Comparison of ENCODE assay signal across 8 cellular contexts in the genomic region with DNA sequence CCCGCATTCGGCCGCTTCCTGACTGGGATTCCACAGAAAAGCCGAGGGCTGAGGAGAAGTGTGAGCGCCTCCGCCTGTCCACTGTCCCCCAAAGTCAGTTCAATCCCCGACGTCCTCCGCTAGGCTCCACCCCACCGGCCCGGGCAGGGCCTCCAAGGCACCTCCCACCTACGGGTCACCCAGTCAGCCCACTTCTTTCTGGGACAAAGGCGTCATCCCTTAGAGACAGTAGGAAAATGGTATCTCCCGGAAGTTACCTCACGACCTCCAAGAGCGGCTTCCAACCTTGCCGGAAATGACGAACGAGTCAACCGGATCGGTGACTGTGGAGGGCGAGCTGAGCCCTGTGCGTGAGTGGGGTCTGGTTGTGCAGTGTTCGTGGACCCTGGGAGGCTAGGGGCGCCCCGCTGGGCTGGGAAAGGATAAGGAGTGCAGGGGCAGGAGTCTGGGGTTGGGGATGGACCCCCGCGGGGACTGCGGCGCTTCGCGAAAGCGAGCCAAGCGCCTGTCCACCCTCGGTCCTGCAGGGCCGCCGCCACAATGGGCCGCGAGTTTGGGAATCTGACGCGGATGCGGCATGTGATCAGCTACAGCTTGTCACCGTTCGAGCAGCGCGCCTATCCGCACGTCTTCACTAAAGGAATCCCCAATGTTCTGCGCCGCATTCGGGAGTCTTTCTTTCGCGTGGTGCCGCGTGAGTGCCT. TPM values are rescaled to one million over a fixed set of nuclear protein-coding genes. Genes with fewer than 3 reads are reported as not detected.
DNase-seq lines count a peak whose midpoint lies in the region; ATAC-seq, FAIRE-seq and TF ChIP-seq lines count a peak whose summit lies in the region.

A gene with protein sequence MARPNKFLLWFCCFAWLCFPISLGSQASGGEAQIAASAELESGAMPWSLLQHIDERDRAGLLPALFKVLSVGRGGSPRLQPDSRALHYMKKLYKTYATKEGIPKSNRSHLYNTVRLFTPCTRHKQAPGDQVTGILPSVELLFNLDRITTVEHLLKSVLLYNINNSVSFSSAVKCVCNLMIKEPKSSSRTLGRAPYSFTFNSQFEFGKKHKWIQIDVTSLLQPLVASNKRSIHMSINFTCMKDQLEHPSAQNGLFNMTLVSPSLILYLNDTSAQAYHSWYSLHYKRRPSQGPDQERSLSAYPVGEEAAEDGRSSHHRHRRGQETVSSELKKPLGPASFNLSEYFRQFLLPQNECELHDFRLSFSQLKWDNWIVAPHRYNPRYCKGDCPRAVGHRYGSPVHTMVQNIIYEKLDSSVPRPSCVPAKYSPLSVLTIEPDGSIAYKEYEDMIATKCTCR (minus strand): TSS at position 128 of the 704 bp plus-strand sequence. CDS start 1,936 bp downstream, outside the sequence.
Gene UQCRQ (plus strand): TSS at position 301 of the 704 bp plus-strand sequence. CDS start 240 bp downstream, at position 541.

- FAIRE-seq in GM12891 (lab: Jason Lieb, UNC) = peak; percentile 98

- H3K27ac ChIP-seq in heart right ventricle (peak within 1 kb of the TSS; percentile 85 to 98 (median 96)), upper lobe of right lung (peak within 1 kb of the TSS; percentile 94)

- no peaks in the 10 kb centered on the region for H3K9me3 ChIP-seq in heart right ventricle
- H3K9me3 ChIP-seq in upper lobe of right lung = no peaks in the 10 kb centered on the region

- H3K27me3 ChIP-seq in heart right ventricle (no peaks in the 10 kb centered on the region), upper lobe of right lung (no peaks in the 10 kb centered on the region)

- WGBS in heart right ventricle, 2 donors = 0% methylated on average over 55 of the region's 55 CpGs

- peak; percentile 98 for TF ChIP-seq POLR2A in GM12891 (IDR thresholded peaks at IDR 0.05; ENCODE audit: low read depth, low read length)

- TF ChIP-seq CTCF in heart right ventricle (IDR thresholded peaks at IDR 0.05) = peak in 6 of 9 donors; percentile 22 to 59 (median 47)
- TF ChIP-seq CTCF in upper lobe of right lung (IDR thresholded peaks at IDR 0.05) = peak; percentile 26

- H3K4me3 ChIP-seq in heart right ventricle (peak within 1 kb of the TSS; percentile 55 to 97 (median 84)), upper lobe of right lung (peak within 1 kb of the TSS; percentile 95)

- H3K4me1 ChIP-seq in heart right ventricle = peaks cover 5 to 37% (median 23%) of the 10 kb centered on the region in 9 donors
- peaks cover 9% of the 10 kb centered on the region for H3K4me1 ChIP-seq in upper lobe of right lung

- intact Hi-C loops in heart right ventricle (cut with DNase I) = loop anchor here in 8 of 10 donors (2.0 to 5.0 kb wide), 2 partner anchors 34 to 36 kb away; partner anchors contain the start of gene SHROOM1 (in 8 of the 8)
- intact Hi-C loops in posterior cingulate gyrus (cut with DNase I) = loop anchor here (5.0 to 10.0 kb wide), 4 partner anchors 34 to 212 kb away; partner anchors contain the start of genes IL13, KIF3A and SHROOM1
- intact Hi-C loops in upper lobe of right lung (cut with DNase I) = no loop called here

- peaks cover 0 to 41% (median 10%) of the 10 kb centered on the region in 9 donors for H3K36me3 ChIP-seq in heart right ventricle
- H3K36me3 ChIP-seq in upper lobe of right lung = peaks cover 28% of the 10 kb centered on the region

- peak; percentile 92 for DNase-seq in GM12891 (ENCODE audit: insufficient read length, low spot score)
- peak; percentile 96 for DNase-seq in NCI-H1436 (lab: John Stamatoyannopoulos, UW)
- DNase-seq in T follicular helper cell (ENCODE audit: low read depth) = peak; percentile 87
- peak; percentile 100 for DNase-seq in amniotic epithelial cell (ENCODE audit: low read depth)
- peak; percentile 93 to 99 for DNase-seq in heart right ventricle
- peak; percentile 95 to 100 (median 97) for DNase-seq in posterior cingulate gyrus
- DNase-seq in upper lobe of right lung = peak; percentile 97

- peak; percentile 99 for ATAC-seq in HG02840 (IDR thresholded peaks at IDR 0.05; ENCODE audit: low FRiP score, unreplicated experiment)
- peak; percentile 98 to 100 (median 99) for ATAC-seq in heart right ventricle
- peak; percentile 99 for ATAC-seq in upper lobe of right lung

TF ChIP-seq in GM12891, 5 proteins besides CTCF, POLR2A, EP300 and RAD21:
- TF ChIP-seq POLR2AphosphoS5 (IDR thresholded peaks at IDR 0.05; ENCODE audit: low read depth, low read length) (peak; percentile 96), TAF1 (IDR thresholded peaks at IDR 0.05; ENCODE audit: low read depth, low read length) (peak; percentile 81), SPI1 (IDR thresholded peaks at IDR 0.05; ENCODE audit: low read depth, low read length) (no peak), POU2F2 (IDR thresholded peaks at IDR 0.05; ENCODE audit: low read depth, low read length) (peak; percentile 91), PAX5 (IDR thresholded peaks at IDR 0.05; ENCODE audit: insufficient read depth, low read length, severe bottlenecking) (peak; percentile 3)

RNA-seq across cellular contexts. Expression of the first gene that starts in this region (rescaled TPM):
- polyA plus RNA-seq in GM12891 (2012; ENCODE audit: low read depth, missing spikeins) = 0.39 TPM
- total RNA-seq in heart right ventricle = under 1 TPM; 0.18 to 0.82 (median 0.43) TPM
- under 1 TPM in 1 of 2 donors, not detected in 1; 0.10 TPM for polyA plus RNA-seq in heart right ventricle
- total RNA-seq in upper lobe of right lung = 0.46 TPM

RNA-seq across cellular contexts. Expression of gene UQCRQ, which starts in this region (rescaled TPM):
- polyA plus RNA-seq in GM12891 (2012; ENCODE audit: low read depth, missing spikeins) = 499 TPM
- total RNA-seq in heart right ventricle (1,000 to 10,000 TPM; 1,190 to 1,962 (median 1,754) TPM), upper lobe of right lung (256 TPM)
- 1,000 to 10,000 TPM in 1 of 2 donors, 100 to 1,000 TPM in 1; 824 to 1,591 TPM for polyA plus RNA-seq in heart right ventricle

Comparison
In these comparisons a context has a peak if more than half of its experiments do, and no peak if none do; other contexts are left out.
1. Peak in every context shown above with its lines: DNase-seq, ATAC-seq, H3K4me3 ChIP-seq and H3K27ac ChIP-seq.